In the genomic region with DNA sequence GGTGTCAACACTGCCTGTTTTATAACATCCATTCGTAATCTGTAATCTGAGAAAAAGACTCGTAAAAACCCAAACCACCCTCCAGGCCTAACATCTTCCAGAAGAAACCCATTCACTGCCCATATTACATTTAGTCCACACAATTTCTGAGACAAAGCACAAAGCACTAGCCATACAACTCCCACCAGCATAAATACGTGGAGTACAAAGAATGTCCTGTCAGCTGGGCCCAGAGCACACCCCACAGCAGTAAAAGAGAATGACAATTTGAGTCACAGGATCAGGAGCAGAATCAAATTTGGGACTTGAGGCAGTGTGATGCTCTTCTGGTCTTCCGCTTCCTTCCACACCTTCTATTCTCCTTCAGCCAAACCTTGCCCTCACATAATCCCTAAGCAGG, we compare ENCODE assay signal across 21 cellular contexts. TPM values are rescaled to one million over a fixed set of nuclear protein-coding genes. Genes with fewer than 3 reads are reported as not detected.
DNase-seq lines count a peak whose midpoint lies in the region; ATAC-seq lines count a peak whose summit lies in the region.
"Had no signal": no experiment of that assay in that cellular context is flagged by ENCODE, and none has a peak within 500 bp of the region (broad histone marks: within the 10 kb centered on the region; RNA-seq: fewer than 3 reads in every experiment).

No MANE protein-coding gene starts in this region.

- H3K18ac ChIP-seq in mesenchymal stem cell (ENCODE audit: low read depth in 1 of 2, low read length in 2 of 2): no peak overlapping the region

- H3K9me3 Mint-ChIP-seq in activated naive CD4-positive, alpha-beta T cell treated with anti-CD3 and anti-CD28 coated beads, Interleukin-2, amount 50 U/mL, for 24 hours: no peaks in the 10 kb centered on the region
- no peaks in the 10 kb centered on the region for H3K9me3 Mint-ChIP-seq in activated T-helper 1 cell treated with anti-CD3 and anti-CD28 coated beads, Interleukin-12 subunit alpha, Interleukin-12 subunit beta, Interleukin-2, Interleukin-4 antibody, amounts not matched to agents 30 ng/mL and 10 ng/mL and 1 ng/mL, durations not matched to agents 14 hours and 24 hours and 36 hours
- H3K9me3 Mint-ChIP-seq: stimulated activated memory B cell treated with anti-CD40 and anti-IgM and Interleukin-4, amounts not matched to agents 10 μg/mL and 1 μg/mL and 100 μg/mL, for 72 hours had no signal

- H3K4me3 ChIP-seq in right cardiac atrium (ENCODE audit: low read length) (no peak overlapping the region), mesenchymal stem cell (ENCODE audit: insufficient read depth in 1 of 2, low read depth in 1 of 2, low read length in 2 of 2) (no peak overlapping the region)
- H3K4me3 ChIP-seq: skin epidermis had no signal

- no peak for DNase-seq in activated naive CD4-positive, alpha-beta T cell (lab: John Stamatoyannopoulos, UW)
- DNase-seq in activated T-helper 1 cell treated with anti-CD3 and anti-CD28 coated beads, Interleukin-12 subunit alpha, Interleukin-12 subunit beta, Interleukin-2, Interleukin-4 antibody, amounts not matched to agents 30 ng/mL and 10 ng/mL and 1 ng/mL, durations not matched to agents 14 hours and 24 hours and 36 hours (ENCODE audit: low spot score): no peak
- DNase-seq in right cardiac atrium (no peak), putamen (ENCODE audit: low spot score) (peak; percentile 73), mesenchymal stem cell (no peak)
- DNase-seq: activated T-cell treated with anti-CD3 and anti-CD28 coated beads, Interleukin-2, amount 50 U/mL, for 48 hours; dermis blood vessel endothelial cell; DMS 273 treated with DMSO at 0.1 percent for 48 hours; NCI-H187 treated with DMSO at 0.1 percent for 48 hours; NCI-H510A had no signal

- peaks cover 4 to 16% of the 10 kb centered on the region in 2 experiments for H3K36me3 ChIP-seq in mesenchymal stem cell (ENCODE audit: control insufficient read depth in 1 of 2, insufficient read depth in 2 of 2, low read depth in 1 of 2, low read length in 2 of 2)

- H2BK15ac ChIP-seq in mesenchymal stem cell (ENCODE audit: low read depth, poor library complexity, severe bottlenecking): no peak overlapping the region

- peaks cover 60% of the 10 kb centered on the region for H3K4me1 Mint-ChIP-seq in activated naive CD4-positive, alpha-beta T cell treated with anti-CD3 and anti-CD28 coated beads, Interleukin-2, amount 50 U/mL, for 24 hours
- peaks cover 40% of the 10 kb centered on the region for H3K4me1 Mint-ChIP-seq in activated T-helper 1 cell treated with anti-CD3 and anti-CD28 coated beads, Interleukin-12 subunit alpha, Interleukin-12 subunit beta, Interleukin-2, Interleukin-4 antibody, amounts not matched to agents 30 ng/mL and 10 ng/mL and 1 ng/mL, durations not matched to agents 14 hours and 24 hours and 36 hours (ENCODE audit: low read depth)

- peak overlapping the region; percentile 1 for H3K27ac Mint-ChIP-seq in activated naive CD4-positive, alpha-beta T cell treated with anti-CD3 and anti-CD28 coated beads, Interleukin-2, amount 50 U/mL, for 24 hours
- H3K27ac Mint-ChIP-seq in activated T-helper 1 cell treated with anti-CD3 and anti-CD28 coated beads, Interleukin-12 subunit alpha, Interleukin-12 subunit beta, Interleukin-2, Interleukin-4 antibody, amounts not matched to agents 30 ng/mL and 10 ng/mL and 1 ng/mL, durations not matched to agents 14 hours and 24 hours and 36 hours: peak overlapping the region; percentile 48
- H3K27ac Mint-ChIP-seq: stimulated activated memory B cell treated with anti-CD40 and anti-IgM and Interleukin-4, amounts not matched to agents 10 μg/mL and 1 μg/mL and 100 μg/mL, for 72 hours had no signal

- no peak overlapping the region for H3K14ac ChIP-seq in mesenchymal stem cell (ENCODE audit: low read length in 2 of 2)

- H2AK5ac ChIP-seq in mesenchymal stem cell (ENCODE audit: low read length, severe bottlenecking): no peak overlapping the region

- H3K27ac ChIP-seq in right cardiac atrium (ENCODE audit: low read length): peak overlapping the region; percentile 37
- H3K27ac ChIP-seq in mesenchymal stem cell (ENCODE audit: low read length, poor library complexity, severe bottlenecking): no peak overlapping the region
- H3K27ac ChIP-seq: skin epidermis had no signal

- H4K91ac ChIP-seq in mesenchymal stem cell (ENCODE audit: low read length): no peak overlapping the region

- no peak overlapping the region for H3K4ac ChIP-seq in mesenchymal stem cell (ENCODE audit: low read depth in 1 of 2, low read length in 2 of 2)

- 54% methylated on average over 4 of the region's 4 CpGs for WGBS in right cardiac atrium
- WGBS in mesenchymal stem cell: 94% methylated on average over 4 of the region's 4 CpGs

- H3K79me1 ChIP-seq in mesenchymal stem cell (replicated peaks; ENCODE audit: low read length, poor library complexity, severe bottlenecking): no peaks in the 10 kb centered on the region

- H4K8ac ChIP-seq in mesenchymal stem cell (ENCODE audit: low read length): no peak overlapping the region

- no peak overlapping the region for H2BK12ac ChIP-seq in mesenchymal stem cell (ENCODE audit: low read length in 2 of 2)

- no peak overlapping the region for H3K23ac ChIP-seq in mesenchymal stem cell (ENCODE audit: low read length in 2 of 2)

- H2BK120ac ChIP-seq in mesenchymal stem cell (ENCODE audit: low read depth, low read length): no peak overlapping the region

- H3K4me1 ChIP-seq in right cardiac atrium (ENCODE audit: control insufficient read depth, insufficient read depth, low read length): peaks cover 9% of the 10 kb centered on the region
- peaks cover 9% of the 10 kb centered on the region for H3K4me1 ChIP-seq in mesenchymal stem cell (ENCODE audit: control insufficient read depth, insufficient read depth, low read depth, low read length)

- intact Hi-C loops in activated T-helper 1 cell treated with anti-CD3 and anti-CD28 coated beads, Interleukin-12 subunit alpha, Interleukin-12 subunit beta, Interleukin-2, Interleukin-4 antibody, amounts not matched to agents 30 ng/mL and 10 ng/mL and 1 ng/mL, durations not matched to agents 14 hours and 24 hours and 36 hours (cut with micrococcal nuclease): no loop called here
- intact Hi-C loops in right cardiac atrium (cut with DNase I): no loop called here

- H3K36me3 Mint-ChIP-seq in activated naive CD4-positive, alpha-beta T cell treated with anti-CD3 and anti-CD28 coated beads, Interleukin-2, amount 50 U/mL, for 24 hours: peaks cover 3% of the 10 kb centered on the region
- peaks cover 23% of the 10 kb centered on the region for H3K36me3 Mint-ChIP-seq in activated T-helper 1 cell treated with anti-CD3 and anti-CD28 coated beads, Interleukin-12 subunit alpha, Interleukin-12 subunit beta, Interleukin-2, Interleukin-4 antibody, amounts not matched to agents 30 ng/mL and 10 ng/mL and 1 ng/mL, durations not matched to agents 14 hours and 24 hours and 36 hours (ENCODE audit: low read depth)

- H3K4me3 Mint-ChIP-seq in activated naive CD4-positive, alpha-beta T cell treated with anti-CD3 and anti-CD28 coated beads, Interleukin-2, amount 50 U/mL, for 24 hours: no peak overlapping the region
- no peak overlapping the region for H3K4me3 Mint-ChIP-seq in activated T-helper 1 cell treated with anti-CD3 and anti-CD28 coated beads, Interleukin-12 subunit alpha, Interleukin-12 subunit beta, Interleukin-2, Interleukin-4 antibody, amounts not matched to agents 30 ng/mL and 10 ng/mL and 1 ng/mL, durations not matched to agents 14 hours and 24 hours and 36 hours
- H3K4me3 Mint-ChIP-seq: stimulated activated memory B cell treated with anti-CD40 and anti-IgM and Interleukin-4, amounts not matched to agents 10 μg/mL and 1 μg/mL and 100 μg/mL, for 72 hours had no signal

- no peaks in the 10 kb centered on the region for H3K27me3 ChIP-seq in right cardiac atrium (ENCODE audit: control insufficient read depth, insufficient read depth)
- peaks cover 0 to 32% of the 10 kb centered on the region in 2 experiments for H3K27me3 ChIP-seq in mesenchymal stem cell (ENCODE audit: control insufficient read depth in 1 of 2, insufficient read depth in 1 of 2, low read length in 2 of 2)

- no peak overlapping the region for H3K4me2 ChIP-seq in mesenchymal stem cell (ENCODE audit: low read length, poor library complexity, severe bottlenecking)

- H3K9ac ChIP-seq in mesenchymal stem cell (ENCODE audit: low read length): no peak overlapping the region

- H2AFZ ChIP-seq in mesenchymal stem cell (ENCODE audit: low read depth, low read length): no peak overlapping the region

- no peak overlapping the region for H2BK5ac ChIP-seq in mesenchymal stem cell (ENCODE audit: low read depth, low read length, poor library complexity, severe bottlenecking)

- H3K27me3 Mint-ChIP-seq in activated naive CD4-positive, alpha-beta T cell treated with anti-CD3 and anti-CD28 coated beads, Interleukin-2, amount 50 U/mL, for 24 hours: no peaks in the 10 kb centered on the region
- H3K27me3 Mint-ChIP-seq in activated T-helper 1 cell treated with anti-CD3 and anti-CD28 coated beads, Interleukin-12 subunit alpha, Interleukin-12 subunit beta, Interleukin-2, Interleukin-4 antibody, amounts not matched to agents 30 ng/mL and 10 ng/mL and 1 ng/mL, durations not matched to agents 14 hours and 24 hours and 36 hours (ENCODE audit: insufficient read depth): no peaks in the 10 kb centered on the region
- H3K27me3 Mint-ChIP-seq: stimulated activated memory B cell treated with anti-CD40 and anti-IgM and Interleukin-4, amounts not matched to agents 10 μg/mL and 1 μg/mL and 100 μg/mL, for 72 hours had no signal

- no peak for ATAC-seq in right cardiac atrium
- no peak for ATAC-seq in GM18867 (IDR thresholded peaks at IDR 0.05; ENCODE audit: unreplicated experiment)
- ATAC-seq in GM19324 (IDR thresholded peaks at IDR 0.05; ENCODE audit: low FRiP score, unreplicated experiment): no peak
- ATAC-seq: SK-N-SH treated with all-trans-retinoic acid at 6 μM for 48 hours had no signal

- H3K9me3 ChIP-seq in right cardiac atrium (ENCODE audit: control insufficient read depth, low read length): no peaks in the 10 kb centered on the region
- no peaks in the 10 kb centered on the region for H3K9me3 ChIP-seq in mesenchymal stem cell (ENCODE audit: control insufficient read depth, low read length)

RNA-seq across cellular contexts. Expression of a gene that starts 6.8 kb away (rescaled TPM):
- 53.4 and 59.4 TPM in 2 replicates for total RNA-seq in activated T-helper 1 cell treated with anti-CD3 and anti-CD28 coated beads, Interleukin-12 subunit alpha, Interleukin-12 subunit beta, Interleukin-2, Interleukin-4 antibody, amounts not matched to agents 30 ng/mL and 10 ng/mL and 1 ng/mL, durations not matched to agents 14 hours and 24 hours and 36 hours
- total RNA-seq in right cardiac atrium: 10 to 100 TPM; 41.2 to 50.2 (median 45.2) TPM
- 34.9 TPM for polyA plus RNA-seq in right cardiac atrium
- polyA plus RNA-seq in mesenchymal stem cell (2013, experiment 1 of 2): 19.1 TPM
- 20.5 TPM for polyA plus RNA-seq in mesenchymal stem cell (2013, experiment 2 of 2)

RNA-seq across cellular contexts. Expression of a gene that starts 53.3 kb away (rescaled TPM):
- total RNA-seq in activated T-helper 1 cell treated with anti-CD3 and anti-CD28 coated beads, Interleukin-12 subunit alpha, Interleukin-12 subunit beta, Interleukin-2, Interleukin-4 antibody, amounts not matched to agents 30 ng/mL and 10 ng/mL and 1 ng/mL, durations not matched to agents 14 hours and 24 hours and 36 hours: not detected in 2 replicates
- not detected for total RNA-seq in right cardiac atrium
- not detected for polyA plus RNA-seq in right cardiac atrium
- polyA plus RNA-seq in mesenchymal stem cell (2013, experiment 1 of 2): not detected
- polyA plus RNA-seq in mesenchymal stem cell (2013, experiment 2 of 2): not detected
- total RNA-seq: astrocyte, dermis blood vessel endothelial cell, fibroblast of lung, LHCN-M2, liver, ureter had no signal
- polyA plus RNA-seq: fibroblast of lung, liver had no signal
